ENCODE assay signal across 25 cellular contexts in genomic region chr22:49629586-49630447, GRCh38.
DNase-seq lines count a peak whose midpoint lies in the region; ATAC-seq and TF ChIP-seq lines count a peak whose summit lies in the region.
"Had no signal": no experiment of that assay in that cellular context is flagged by ENCODE, and none has a peak within 500 bp of the region (broad histone marks: within the 10 kb centered on the region; RNA-seq: fewer than 3 reads in every experiment).

No MANE protein-coding gene starts in this region.

- H3K27me3 ChIP-seq in RWPE2 (ENCODE audit: insufficient read depth, poor library complexity, severe bottlenecking) (no peaks in the 10 kb centered on the region), foreskin keratinocyte (no peaks in the 10 kb centered on the region)
- H3K27me3 ChIP-seq: pancreas had no signal

- H3K4me3 ChIP-seq in RWPE2 (ENCODE audit: severe bottlenecking) = no peak overlapping the region
- H3K4me3 ChIP-seq: breast epithelium, GM23248, pancreas, PC-9 had no signal

- H3K27ac ChIP-seq in RWPE2 (ENCODE audit: poor library complexity, severe bottlenecking) = no peak overlapping the region
- no peak overlapping the region for H3K27ac ChIP-seq in foreskin keratinocyte
- H3K27ac ChIP-seq: breast epithelium, GM23248, pancreas, PC-9 had no signal

- peak; percentile 6 for DNase-seq in A172 (ENCODE audit: low spot score)
- DNase-seq in Daoy (ENCODE audit: low read depth) = peak; percentile 78
- peak; percentile 8 for DNase-seq in RWPE2 (ENCODE audit: low spot score)
- peak; percentile 9 for DNase-seq in iris pigment epithelial cell (ENCODE audit: low read depth)
- DNase-seq in foreskin keratinocyte = no peak
- DNase-seq in mucosa of gallbladder (ENCODE audit: low spot score) = no peak
- DNase-seq: activated CD4-positive, alpha-beta T cell treated with anti-CD3 and anti-CD28 coated beads for 4 hours; activated CD8-positive, alpha-beta T cell treated with anti-CD3 and anti-CD28 coated beads, Interleukin-2, amount 10 ng/mL, durations not matched to agents 7 days and 5 days; Caco-2; DMS79 treated with DMSO at 0.1 percent for 48 hours; effector CD4-positive, alpha-beta T cell; GM23248; hypothalamus; KBM-7; left colon; NCI-H1105 treated with DMSO at 0.1 percent for 48 hours; NCI-H2029 treated with DMSO at 0.1 percent for 48 hours; nephron progenitor cell; PC-9; retina; stimulated activated naive B cell treated with anti-CD40 and anti-IgM and Interleukin-4, amounts not matched to agents 10 μg/mL and 1 μg/mL and 100 μg/mL, for 72 hours had no signal

- no peaks in the 10 kb centered on the region for H3K9me3 ChIP-seq in RWPE2 (ENCODE audit: severe bottlenecking)
- H3K9me3 ChIP-seq: breast epithelium, Caco-2, pancreas had no signal

- H3K36me3 ChIP-seq in RWPE2 (ENCODE audit: low read depth) = no peaks in the 10 kb centered on the region
- H3K36me3 ChIP-seq: breast epithelium, pancreas had no signal

- ATAC-seq in RWPE2 (ENCODE audit: low read depth) (no peak; the same call in 2 of the 3 replicates), foreskin keratinocyte (no peak), HG03135 (IDR thresholded peaks at IDR 0.05; ENCODE audit: unreplicated experiment) (no peak), GM18511 (IDR thresholded peaks at IDR 0.05; ENCODE audit: unreplicated experiment) (no peak)
- ATAC-seq: activated CD8-positive, alpha-beta T cell treated with anti-CD3 and anti-CD28 coated beads, Interleukin-2, amount 10 ng/mL, durations not matched to agents 7 days and 5 days; left colon; pancreas; stimulated activated naive B cell treated with anti-CD40 and anti-IgM and Interleukin-4, amounts not matched to agents 10 μg/mL and 1 μg/mL and 100 μg/mL, for 72 hours had no signal

- H3K4me1 ChIP-seq in RWPE2 (ENCODE audit: insufficient read depth, poor library complexity, severe bottlenecking) (no peaks in the 10 kb centered on the region), foreskin keratinocyte (no peaks in the 10 kb centered on the region)
- H3K4me1 ChIP-seq: breast epithelium, Caco-2, pancreas had no signal

- TF ChIP-seq CTCF in RWPE2 (IDR thresholded peaks at IDR 0.05; ENCODE audit: poor library complexity, severe bottlenecking) (no peak), foreskin keratinocyte (conservative IDR thresholded peaks at IDR 0.05) (no peak)

Comparison
In these comparisons a context has a peak if more than half of its experiments do, and no peak if none do; other contexts are left out.
1. DNase-seq: peak in A172 (single experiment), Daoy (single experiment), RWPE2 (single experiment) and iris pigment epithelial cell (single experiment); none in foreskin keratinocyte (0 of 2) and mucosa of gallbladder (single experiment).